ENCODE assay signal across 1 cellular context in genomic region chr10:62830577-62831122, GRCh38.
TF ChIP-seq lines count a peak whose summit lies in the region.

No MANE protein-coding gene starts in this region.

TF ChIP-seq in WTC11, 78 proteins besides CTCF, POLR2A, EP300 and RAD21 (continued from another document):
- no peak for TF ChIP-seq ZNF532 (CRISPR knock-in tag; IDR thresholded peaks at IDR 0.05; ENCODE audit: borderline replicate concordance)
- no peak for TF ChIP-seq TP53 (CRISPR knock-in tag; IDR thresholded peaks at IDR 0.05)
- no peak for TF ChIP-seq CREB1 (CRISPR knock-in tag; IDR thresholded peaks at IDR 0.05)
